In genomic region chr3:3200632-3201212, GRCh38 we compare ENCODE assay signal across 9 cellular contexts. TPM values are rescaled to one million over a fixed set of nuclear protein-coding genes. Genes with fewer than 3 reads are reported as not detected.
DNase-seq lines count a peak whose midpoint lies in the region; ATAC-seq and TF ChIP-seq lines count a peak whose summit lies in the region.
"Had no signal": no experiment of that assay in that cellular context is flagged by ENCODE, and none has a peak within 500 bp of the region (broad histone marks: within the 10 kb centered on the region; RNA-seq: fewer than 3 reads in every experiment).

No MANE protein-coding gene starts in this region.

- in situ Hi-C loops in transverse colon (cut with MboI; ENCODE audit: low pct_ligation_motif_present in 1 of 4, low pct_unique_long_range_greater_than_20kb in 1 of 4, low sequenced_read_pairs in 3 of 4), result loop anchor here in 3 of 4 donors (10.0 to 25.0 kb wide), 3 partner anchors 787 to 1094 kb away; no protein-coding TSS in a partner anchor

- no peak overlapping the region for H3K27ac Mint-ChIP-seq in central memory CD8-positive, alpha-beta T cell (ENCODE audit: low read depth)

- no peaks in the 10 kb centered on the region for H3K4me1 ChIP-seq in transverse colon
- H3K4me1 ChIP-seq: BLaER1 had no signal

- no peak overlapping the region for H3K27ac ChIP-seq in transverse colon
- H3K27ac ChIP-seq: BLaER1 had no signal

- TF ChIP-seq CTCF in transverse colon (IDR thresholded peaks at IDR 0.05), result peak; percentile 58 to 73 (median 65)

- H3K4me3 Mint-ChIP-seq in central memory CD8-positive, alpha-beta T cell, result peak overlapping the region; percentile 10

- TF ChIP-seq EP300 in transverse colon (IDR thresholded peaks at IDR 0.05; ENCODE audit: low read depth), result no peak

- no peaks in the 10 kb centered on the region for H3K9me3 ChIP-seq in transverse colon
- H3K9me3 ChIP-seq: BLaER1 had no signal

- H3K36me3 ChIP-seq in transverse colon, result no peaks in the 10 kb centered on the region
- H3K36me3 ChIP-seq: BLaER1 had no signal

- no peaks in the 10 kb centered on the region for H3K27me3 Mint-ChIP-seq in central memory CD8-positive, alpha-beta T cell

- peak; percentile 59 for ATAC-seq in GM19452 (IDR thresholded peaks at IDR 0.05; ENCODE audit: unreplicated experiment)
- ATAC-seq in HG03439 (IDR thresholded peaks at IDR 0.05; ENCODE audit: unreplicated experiment), result peak; percentile 69
- no peak for ATAC-seq in central memory CD8-positive, alpha-beta T cell (replicated peaks; ENCODE audit: extremely low read depth, poor library complexity, severe bottlenecking)

- TF ChIP-seq POLR2A in transverse colon (IDR thresholded peaks at IDR 0.05), result no peak

- no peaks in the 10 kb centered on the region for H3K27me3 ChIP-seq in transverse colon
- H3K27me3 ChIP-seq: BLaER1 had no signal

- H3K36me3 Mint-ChIP-seq in central memory CD8-positive, alpha-beta T cell (ENCODE audit: insufficient read depth), result peaks cover 2% of the 10 kb centered on the region

- H3K9me3 Mint-ChIP-seq in central memory CD8-positive, alpha-beta T cell, result no peaks in the 10 kb centered on the region

- H3K4me3 ChIP-seq in transverse colon, result no peak overlapping the region
- H3K4me3 ChIP-seq: BLaER1 had no signal

- intact Hi-C loops in transverse colon (cut with DNase I; ENCODE audit: low total_unique reads), result loop anchor here (5.0 kb wide), 1 partner anchor 1092 kb away; no protein-coding TSS in a partner anchor

- WGBS in transverse colon (ENCODE audit: low coverage in 1 of 2), 2 donors, result 23 to 30% methylated on average over 7 of the region's 7 CpGs

- peak; percentile 64 for DNase-seq in DMS53 (lab: John Stamatoyannopoulos, UW)
- DNase-seq in DMS53 treated with DMSO at 0.1 percent for 48 hours (lab: John Stamatoyannopoulos, UW; ENCODE audit: unreplicated experiment), result no peak
- peak; percentile 63 for DNase-seq in NOMO-1 treated with DMSO at 0.1 percent for 48 hours (lab: John Stamatoyannopoulos, UW; ENCODE audit: unreplicated experiment)
- no peak for DNase-seq in central memory CD8-positive, alpha-beta T cell (ENCODE audit: low spot score in 2 of 2)
- DNase-seq in left kidney (ENCODE audit: low read depth, low spot score), result peak; percentile 92
- peak; percentile 15 for DNase-seq in transverse colon

- H3K4me1 Mint-ChIP-seq in central memory CD8-positive, alpha-beta T cell, result peaks cover 19% of the 10 kb centered on the region

RNA-seq across cellular contexts. Expression of gene CRBN, which starts 21.2 kb away (rescaled TPM):
- total RNA-seq in transverse colon, result 100 to 1,000 TPM in 1 of 4 donors, 10 to 100 TPM in 3; 31.2 to 158 (median 83.0) TPM

Comparison
In these comparisons a context has a peak if more than half of its experiments do, and no peak if none do; other contexts are left out.
1. DNase-seq: peak in DMS53 (single experiment), NOMO-1 treated with DMSO at 0.1 percent for 48 hours (single experiment), left kidney (single experiment) and transverse colon (single experiment); none in DMS53 treated with DMSO at 0.1 percent for 48 hours (single experiment) and central memory CD8-positive, alpha-beta T cell (0 of 2).